ENCODE assay signal across 9 cellular contexts in the genomic region with DNA sequence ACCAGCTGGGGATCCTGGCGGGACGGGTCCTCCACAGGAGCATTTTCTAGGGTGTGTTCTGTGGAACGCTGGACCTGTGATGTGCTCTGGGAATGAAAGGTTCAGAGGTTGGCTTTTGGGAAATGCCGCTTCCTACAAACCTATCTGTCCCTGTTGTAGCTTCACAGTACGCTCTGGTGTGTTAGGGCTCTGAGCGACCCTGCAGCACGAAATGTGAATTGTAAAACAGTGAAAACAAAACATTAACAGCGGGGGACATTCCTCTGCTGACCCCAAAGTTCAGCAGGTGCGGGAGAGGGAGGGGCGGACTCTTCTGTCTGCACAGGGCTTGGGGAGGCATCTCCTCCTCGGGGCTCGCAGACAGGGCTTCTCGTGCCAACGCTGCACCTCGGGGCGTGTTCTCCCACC.
DNase-seq lines count a peak whose midpoint lies in the region; ATAC-seq and TF ChIP-seq lines count a peak whose summit lies in the region.
"Had no signal": no experiment of that assay in that cellular context is flagged by ENCODE, and none has a peak within 500 bp of the region (broad histone marks: within the 10 kb centered on the region; RNA-seq: fewer than 3 reads in every experiment).

No MANE protein-coding gene starts in this region.

- H4K91ac ChIP-seq in mesenchymal stem cell (ENCODE audit: low read length), result no peak overlapping the region

- H2BK15ac ChIP-seq in mesenchymal stem cell (ENCODE audit: low read depth, poor library complexity, severe bottlenecking), result no peak overlapping the region

- H3K36me3 Mint-ChIP-seq in CD14-positive monocyte, result peaks cover 0 to 5% of the 10 kb centered on the region in 2 donors

- H3K4me3 Mint-ChIP-seq in CD14-positive monocyte, result peak overlapping the region; percentile 56 to 82

- peak overlapping the region; percentile 49 for H3K9ac ChIP-seq in mesenchymal stem cell (ENCODE audit: low read length)

- peak overlapping the region; percentile 10 for H3K4me2 ChIP-seq in mesenchymal stem cell (ENCODE audit: low read length, poor library complexity, severe bottlenecking)

- H4K8ac ChIP-seq in mesenchymal stem cell (ENCODE audit: low read length), result no peak overlapping the region

- WGBS in mesenchymal stem cell, result 7% methylated on average over 14 of the region's 16 CpGs

- H3K9me3 ChIP-seq in mesenchymal stem cell (ENCODE audit: control insufficient read depth, low read length), result peaks cover 12% of the 10 kb centered on the region

- H2BK5ac ChIP-seq in mesenchymal stem cell (ENCODE audit: low read depth, low read length, poor library complexity, severe bottlenecking), result no peak overlapping the region

- H3K4me1 Mint-ChIP-seq in CD14-positive monocyte, result peaks cover 7% of the 10 kb centered on the region

- peaks cover 52 to 68% (median 53%) of the 10 kb centered on the region in 3 donors for H3K27me3 Mint-ChIP-seq in CD14-positive monocyte (ENCODE audit: low read depth in 3 of 3)

- no peak overlapping the region for H3K18ac ChIP-seq in mesenchymal stem cell (ENCODE audit: low read depth in 1 of 2, low read length in 2 of 2)

- H3K27ac ChIP-seq in mesenchymal stem cell (ENCODE audit: low read length, poor library complexity, severe bottlenecking), result no peak overlapping the region
- H3K27ac ChIP-seq: epithelial cell of prostate had no signal

- intact Hi-C loops in CD14-positive monocyte (cut with micrococcal nuclease), result no loop called here

- H3K9me3 Mint-ChIP-seq in CD14-positive monocyte, result peaks cover 0 to 13% (median 6%) of the 10 kb centered on the region in 7 donors

- DNase-seq in CD14-positive monocyte (ENCODE audit: low spot score), result no peak
- DNase-seq in astrocyte of the cerebellum (ENCODE audit: low read depth), result no peak
- no peak for DNase-seq in mesenchymal stem cell
- DNase-seq in midbrain (lab: John Stamatoyannopoulos, UW), result no peak
- no peak for DNase-seq in NCI-H2081 (lab: John Stamatoyannopoulos, UW)

- H2BK120ac ChIP-seq in mesenchymal stem cell (ENCODE audit: low read depth, low read length), result no peak overlapping the region

- H2AK5ac ChIP-seq in mesenchymal stem cell (ENCODE audit: low read length, severe bottlenecking), result no peak overlapping the region

- no peaks in the 10 kb centered on the region for H3K36me3 ChIP-seq in mesenchymal stem cell (ENCODE audit: control insufficient read depth in 1 of 2, insufficient read depth in 2 of 2, low read depth in 1 of 2, low read length in 2 of 2)

- ATAC-seq in HG02610 (IDR thresholded peaks at IDR 0.05; ENCODE audit: unreplicated experiment) (peak; percentile 14), GM18517 (IDR thresholded peaks at IDR 0.05; ENCODE audit: unreplicated experiment) (no peak), GM21367 (IDR thresholded peaks at IDR 0.05; ENCODE audit: unreplicated experiment) (no peak)

- H3K4me3 ChIP-seq in astrocyte of the cerebellum (ENCODE audit: low read depth, low read length) (peak overlapping the region; percentile 37), mesenchymal stem cell (ENCODE audit: insufficient read depth in 1 of 2, low read depth in 1 of 2, low read length in 2 of 2) (peak overlapping the region in 1 of 2 experiments; percentile 78)

- H3K23ac ChIP-seq in mesenchymal stem cell (ENCODE audit: low read length in 2 of 2), result no peak overlapping the region

- peaks cover 10% of the 10 kb centered on the region for H3K4me1 ChIP-seq in mesenchymal stem cell (ENCODE audit: control insufficient read depth, insufficient read depth, low read depth, low read length)

- H3K27ac Mint-ChIP-seq in CD14-positive monocyte, result peak overlapping the region in 1 of 7 donors; percentile 30

- H3K14ac ChIP-seq in mesenchymal stem cell (ENCODE audit: low read length in 2 of 2), result no peak overlapping the region

- H3K79me1 ChIP-seq in mesenchymal stem cell (replicated peaks; ENCODE audit: low read length, poor library complexity, severe bottlenecking), result no peaks in the 10 kb centered on the region

- H2BK12ac ChIP-seq in mesenchymal stem cell (ENCODE audit: low read length in 2 of 2), result no peak overlapping the region

- no peak overlapping the region for H2AFZ ChIP-seq in mesenchymal stem cell (ENCODE audit: low read depth, low read length)

- H3K4ac ChIP-seq in mesenchymal stem cell (ENCODE audit: low read depth in 1 of 2, low read length in 2 of 2), result no peak overlapping the region

- in situ Hi-C loops in astrocyte of the cerebellum (cut with HindIII; ENCODE audit: low sequenced_read_pairs), result no loop called here

- H3K27me3 ChIP-seq in mesenchymal stem cell (ENCODE audit: control insufficient read depth in 1 of 2, insufficient read depth in 1 of 2, low read length in 2 of 2), result peaks cover 46 to 67% of the 10 kb centered on the region in 2 experiments

- TF ChIP-seq CTCF in CD14-positive monocyte (IDR thresholded peaks at IDR 0.05), result no peak
- no peak for TF ChIP-seq CTCF in astrocyte of the cerebellum (IDR thresholded peaks at IDR 0.05; ENCODE audit: low read depth, low read length, missing control alignments)
